In genomic region chr1:21290546-21290944, GRCh38 we compare ENCODE assay signal across 8 cellular contexts. TPM values are rescaled to one million over a fixed set of nuclear protein-coding genes. Genes with fewer than 3 reads are reported as not detected.
DNase-seq lines count a peak whose midpoint lies in the region; ATAC-seq and TF ChIP-seq lines count a peak whose summit lies in the region.

No MANE protein-coding gene starts in this region.

- H3K27ac ChIP-seq in VCaP = peak overlapping the region; percentile 75; the same call in 1 of the 2 replicates

- peak overlapping the region; percentile 75 for H3K27ac Mint-ChIP-seq in glutamatergic neuron (ENCODE audit: unreplicated experiment)
- peak overlapping the region; percentile 93 for H3K27ac Mint-ChIP-seq in stimulated activated naive B cell treated with anti-CD40 and anti-IgM and Interleukin-4, amounts not matched to agents 10 μg/mL and 1 μg/mL and 100 μg/mL, for 72 hours

- H3K4me1 Mint-ChIP-seq in activated T-cell treated with anti-CD3 and anti-CD28 coated beads, Interleukin-2, amount 50 U/mL, for 4 hours (ENCODE audit: low read depth) = peaks cover 70% of the 10 kb centered on the region
- H3K4me1 Mint-ChIP-seq in glutamatergic neuron (ENCODE audit: low read depth, unreplicated experiment) = peaks cover 20% of the 10 kb centered on the region
- peaks cover 47 to 80% of the 10 kb centered on the region in 2 donors for H3K4me1 Mint-ChIP-seq in stimulated activated naive B cell treated with anti-CD40 and anti-IgM and Interleukin-4, amounts not matched to agents 10 μg/mL and 1 μg/mL and 100 μg/mL, for 72 hours

- peaks cover 11% of the 10 kb centered on the region for H3K36me3 Mint-ChIP-seq in activated T-cell treated with anti-CD3 and anti-CD28 coated beads, Interleukin-2, amount 50 U/mL, for 4 hours (ENCODE audit: insufficient read depth)
- H3K36me3 Mint-ChIP-seq in glutamatergic neuron (ENCODE audit: unreplicated experiment) = no peaks in the 10 kb centered on the region
- H3K36me3 Mint-ChIP-seq in stimulated activated naive B cell treated with anti-CD40 and anti-IgM and Interleukin-4, amounts not matched to agents 10 μg/mL and 1 μg/mL and 100 μg/mL, for 72 hours = peaks cover 23 to 33% of the 10 kb centered on the region in 2 donors

- no peaks in the 10 kb centered on the region for H3K9me3 Mint-ChIP-seq in activated T-cell treated with anti-CD3 and anti-CD28 coated beads, Interleukin-2, amount 50 U/mL, for 4 hours
- H3K9me3 Mint-ChIP-seq in glutamatergic neuron (ENCODE audit: unreplicated experiment) = peaks cover 4% of the 10 kb centered on the region
- H3K9me3 Mint-ChIP-seq in stimulated activated naive B cell treated with anti-CD40 and anti-IgM and Interleukin-4, amounts not matched to agents 10 μg/mL and 1 μg/mL and 100 μg/mL, for 72 hours = no peaks in the 10 kb centered on the region

- ATAC-seq in activated T-cell treated with anti-CD3 and anti-CD28 coated beads, Interleukin-2, amount 50 U/mL, for 4 hours = no peak
- ATAC-seq in stimulated activated naive B cell treated with anti-CD40 and anti-IgM and Interleukin-4, amounts not matched to agents 10 μg/mL and 1 μg/mL and 100 μg/mL, for 72 hours (replicated peaks) = peak; percentile 15 to 21
- ATAC-seq in GM21360 (IDR thresholded peaks at IDR 0.05; ENCODE audit: unreplicated experiment) = no peak

- no peaks in the 10 kb centered on the region for H3K27me3 Mint-ChIP-seq in activated T-cell treated with anti-CD3 and anti-CD28 coated beads, Interleukin-2, amount 50 U/mL, for 4 hours (ENCODE audit: low read depth)
- peaks cover 4% of the 10 kb centered on the region for H3K27me3 Mint-ChIP-seq in glutamatergic neuron (ENCODE audit: unreplicated experiment)
- no peaks in the 10 kb centered on the region for H3K27me3 Mint-ChIP-seq in stimulated activated naive B cell treated with anti-CD40 and anti-IgM and Interleukin-4, amounts not matched to agents 10 μg/mL and 1 μg/mL and 100 μg/mL, for 72 hours

- peak overlapping the region; percentile 85 for H3K4me3 Mint-ChIP-seq in activated T-cell treated with anti-CD3 and anti-CD28 coated beads, Interleukin-2, amount 50 U/mL, for 4 hours
- H3K4me3 Mint-ChIP-seq in glutamatergic neuron (ENCODE audit: unreplicated experiment) = peak overlapping the region; percentile 84
- peak overlapping the region; percentile 82 to 96 for H3K4me3 Mint-ChIP-seq in stimulated activated naive B cell treated with anti-CD40 and anti-IgM and Interleukin-4, amounts not matched to agents 10 μg/mL and 1 μg/mL and 100 μg/mL, for 72 hours

- TF ChIP-seq CTCF in VCaP (conservative IDR thresholded peaks at IDR 0.05) (no peak), glutamatergic neuron (IDR thresholded peaks at IDR 0.05; ENCODE audit: partially characterized antibody, unreplicated experiment) (no peak)

- no peak for DNase-seq in activated T-cell treated with anti-CD3 and anti-CD28 coated beads, Interleukin-2, amount 50 U/mL, for 4 hours
- DNase-seq in activated T-cell treated with anti-CD3 and anti-CD28 coated beads for 4 hours = no peak
- DNase-seq in glutamatergic neuron = no peak
- peak; percentile 69 for DNase-seq in stimulated activated naive B cell treated with anti-CD40 and anti-IgM and Interleukin-4, amounts not matched to agents 10 μg/mL and 1 μg/mL and 100 μg/mL, for 72 hours
- no peak for DNase-seq in HUDEP-2 (lab: John Stamatoyannopoulos, UW; ENCODE audit: unreplicated experiment in 76 of 76)
- DNase-seq in NCI-H226 = no peak

RNA-seq across cellular contexts. Expression of gene ECE1, which starts 0.3 kb away (rescaled TPM):
- total RNA-seq in activated T-cell treated with anti-CD3 and anti-CD28 coated beads, Interleukin-2, amount 50 U/mL, for 4 hours = 100 to 1,000 TPM; 121 to 168 (median 149) TPM
- total RNA-seq in glutamatergic neuron (ENCODE audit: unreplicated experiment) = 36.1 TPM

Comparison
In these comparisons a context has a peak if more than half of its experiments do, and no peak if none do; other contexts are left out.
1. ATAC-seq: peak in stimulated activated naive B cell treated with anti-CD40 and anti-IgM and Interleukin-4, amounts not matched to agents 10 μg/mL and 1 μg/mL and 100 μg/mL, for 72 hours (2 of 2); none in activated T-cell treated with anti-CD3 and anti-CD28 coated beads, Interleukin-2, amount 50 U/mL, for 4 hours (0 of 2) and GM21360 (single experiment).
2. Peak in every context shown above with its lines, with median percentiles within 50 percentile points of each other: H3K4me3 Mint-ChIP-seq.